ENCODE assay signal across 12 cellular contexts in the genomic region with DNA sequence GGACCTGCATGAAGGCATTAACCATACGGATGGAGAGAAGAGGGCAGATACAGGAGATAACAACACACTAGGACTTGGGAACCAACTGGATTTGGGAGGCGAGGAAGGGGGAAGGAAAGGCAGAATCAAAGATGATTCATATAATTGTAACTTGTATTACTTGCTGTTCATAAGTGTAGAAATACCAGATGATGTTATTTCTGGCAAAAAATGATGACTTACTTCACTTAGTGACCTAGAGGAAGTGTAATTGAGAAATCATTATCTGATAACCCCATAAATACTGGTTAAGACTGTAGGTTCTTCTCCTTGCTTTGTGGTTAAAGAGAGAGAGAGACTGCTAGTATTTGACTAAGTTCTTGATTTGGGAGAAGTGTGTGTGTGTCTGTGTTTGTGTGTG. TPM values are rescaled to one million over a fixed set of nuclear protein-coding genes. Genes with fewer than 3 reads are reported as not detected.
DNase-seq lines count a peak whose midpoint lies in the region; ATAC-seq, FAIRE-seq and TF ChIP-seq lines count a peak whose summit lies in the region.
"Had no signal": no experiment of that assay in that cellular context is flagged by ENCODE, and none has a peak within 500 bp of the region (broad histone marks: within the 10 kb centered on the region; RNA-seq: fewer than 3 reads in every experiment).

No MANE protein-coding gene starts in this region.

- POLR2A ChIA-PET in AG04449 (lab: Yijun Ruan, JAX) = no interaction called here

- H3K9me3 ChIP-seq in heart right ventricle = peaks cover 0 to 7% (median 0%) of the 10 kb centered on the region in 11 donors
- H3K9me3 ChIP-seq: esophagus squamous epithelium, HAP-1 had no signal

- peaks cover 24% of the 10 kb centered on the region for H3K4me1 Mint-ChIP-seq in activated T-helper 2 cell treated with anti-CD3 and anti-CD28 coated beads, Interferon-gamma antibody, Interleukin-2, Interleukin-4, amounts not matched to agents 10 μg/mL and 5 μg/mL and 100 μg/mL, durations not matched to agents 14 hours and 24 hours and 36 hours (ENCODE audit: low read depth)
- H3K4me1 Mint-ChIP-seq: IgD-negative memory B cell had no signal

- peaks cover 0 to 38% (median 0%) of the 10 kb centered on the region in 9 donors for H3K4me1 ChIP-seq in heart right ventricle
- H3K4me1 ChIP-seq: HAP-1 had no signal

- ATAC-seq in heart right ventricle (peak in 7 of 8 donors; percentile 27 to 78 (median 55)), GM19455 (IDR thresholded peaks at IDR 0.05; ENCODE audit: unreplicated experiment) (no peak), GM18870 (IDR thresholded peaks at IDR 0.05; ENCODE audit: unreplicated experiment) (no peak)

- H3K27me3 Mint-ChIP-seq in activated T-helper 2 cell treated with anti-CD3 and anti-CD28 coated beads, Interferon-gamma antibody, Interleukin-2, Interleukin-4, amounts not matched to agents 10 μg/mL and 5 μg/mL and 100 μg/mL, durations not matched to agents 14 hours and 24 hours and 36 hours (ENCODE audit: low read depth) = no peaks in the 10 kb centered on the region
- H3K27me3 Mint-ChIP-seq: IgD-negative memory B cell had no signal

- no peaks in the 10 kb centered on the region for H3K36me3 Mint-ChIP-seq in activated T-helper 2 cell treated with anti-CD3 and anti-CD28 coated beads, Interferon-gamma antibody, Interleukin-2, Interleukin-4, amounts not matched to agents 10 μg/mL and 5 μg/mL and 100 μg/mL, durations not matched to agents 14 hours and 24 hours and 36 hours (ENCODE audit: low read depth)

- intact Hi-C loops in activated T-helper 2 cell treated with anti-CD3 and anti-CD28 coated beads, Interferon-gamma antibody, Interleukin-2, Interleukin-4, amounts not matched to agents 10 μg/mL and 5 μg/mL and 100 μg/mL, durations not matched to agents 14 hours and 24 hours and 36 hours (cut with micrococcal nuclease) = loop anchor here (10.0 kb wide), 1 partner anchor 541 kb away; the partner anchor contains the start of gene RNF7
- intact Hi-C loops in heart right ventricle (cut with DNase I) = loop anchor here in 7 of 10 donors (5.0 to 10.0 kb wide), 6 partner anchors 91 to 314 kb away; no protein-coding TSS in a partner anchor

- H3K27me3 ChIP-seq in HL-60 (ENCODE audit: insufficient read depth, poor library complexity, severe bottlenecking) (no peaks in the 10 kb centered on the region), heart right ventricle (no peaks in the 10 kb centered on the region)
- H3K27me3 ChIP-seq: esophagus squamous epithelium had no signal

- H3K4me3 ChIP-seq in AG04449 (ENCODE audit: low read depth, low read length) = no peak overlapping the region
- no peak overlapping the region for H3K4me3 ChIP-seq in HL-60 (replicated peaks; ENCODE audit: insufficient read depth, low read length)
- H3K4me3 ChIP-seq in heart right ventricle = no peak overlapping the region
- H3K4me3 ChIP-seq: esophagus squamous epithelium, HAP-1 had no signal

- CTCF ChIA-PET in AG04449 (lab: Yijun Ruan, JAX) = interaction anchor here (8.5 to 8.7 kb wide), 2 partner anchors 95 to 151 kb away, joined by 98 to 110 read pairs; no protein-coding TSS in a partner anchor

- peak overlapping the region; percentile 5 for H3K4me3 Mint-ChIP-seq in activated T-helper 2 cell treated with anti-CD3 and anti-CD28 coated beads, Interferon-gamma antibody, Interleukin-2, Interleukin-4, amounts not matched to agents 10 μg/mL and 5 μg/mL and 100 μg/mL, durations not matched to agents 14 hours and 24 hours and 36 hours (ENCODE audit: low read depth)
- H3K4me3 Mint-ChIP-seq: IgD-negative memory B cell had no signal

- 47 to 48% methylated on average over 2 of the region's 2 CpGs for WGBS in heart right ventricle, 2 donors

- H3K9me3 Mint-ChIP-seq in activated T-helper 2 cell treated with anti-CD3 and anti-CD28 coated beads, Interferon-gamma antibody, Interleukin-2, Interleukin-4, amounts not matched to agents 10 μg/mL and 5 μg/mL and 100 μg/mL, durations not matched to agents 14 hours and 24 hours and 36 hours = no peaks in the 10 kb centered on the region
- H3K9me3 Mint-ChIP-seq: IgD-negative memory B cell had no signal

- DNase-seq in AG04449 (ENCODE audit: low read depth, low spot score) = peak; percentile 93
- peak; percentile 43 to 93 for DNase-seq in HL-60 (ENCODE audit: low read depth in 1 of 2, low spot score in 1 of 2)
- DNase-seq in activated T-helper 2 cell treated with anti-CD3 and anti-CD28 coated beads, Interferon-gamma antibody, Interleukin-2, Interleukin-4, amounts not matched to agents 10 μg/mL and 5 μg/mL and 100 μg/mL, durations not matched to agents 14 hours and 24 hours and 36 hours (ENCODE audit: low spot score) = no peak
- no peak for DNase-seq in heart right ventricle
- DNase-seq in RCC 7860 (ENCODE audit: low spot score) = no peak
- no peak for DNase-seq in occipital lobe (lab: John Stamatoyannopoulos, UW)
- DNase-seq: esophagus squamous epithelium, SHP77 treated with DMSO at 0.1 percent for 48 hours had no signal

- peak overlapping the region; percentile 35 for H3K27ac Mint-ChIP-seq in activated T-helper 2 cell treated with anti-CD3 and anti-CD28 coated beads, Interferon-gamma antibody, Interleukin-2, Interleukin-4, amounts not matched to agents 10 μg/mL and 5 μg/mL and 100 μg/mL, durations not matched to agents 14 hours and 24 hours and 36 hours

- FAIRE-seq in RCC 7860 (lab: Jason Lieb, UNC) = no peak

- H3K27ac ChIP-seq in HL-60 (replicated peaks) (peak overlapping the region; percentile 32), heart right ventricle (peak overlapping the region in 3 of 10 donors; percentile 17 to 86 (median 30))

- no peaks in the 10 kb centered on the region for H3K36me3 ChIP-seq in heart right ventricle
- H3K36me3 ChIP-seq: esophagus squamous epithelium, HAP-1 had no signal

- no peak for TF ChIP-seq CTCF in AG04449 (IDR thresholded peaks at IDR 0.05; ENCODE audit: insufficient read depth, low read length, missing control alignments)
- no peak for TF ChIP-seq CTCF in HL-60 (IDR thresholded peaks at IDR 0.05; ENCODE audit: insufficient read depth, low read length)
- no peak for TF ChIP-seq CTCF in heart right ventricle (IDR thresholded peaks at IDR 0.05)

RNA-seq across cellular contexts. Expression of gene GK5, which starts 50.5 kb away (rescaled TPM):
- 20.1 and 22.0 TPM in 2 replicates for total RNA-seq in activated T-helper 2 cell treated with anti-CD3 and anti-CD28 coated beads, Interferon-gamma antibody, Interleukin-2, Interleukin-4, amounts not matched to agents 10 μg/mL and 5 μg/mL and 100 μg/mL, durations not matched to agents 14 hours and 24 hours and 36 hours
- 10 to 100 TPM in 6 of 10 donors, 1 to 10 TPM in 4; 6.4 to 12.7 (median 10.3) TPM for total RNA-seq in heart right ventricle
- polyA plus RNA-seq in heart right ventricle = 10 to 100 TPM in 1 of 2 donors, 1 to 10 TPM in 1; 2.6 to 11.5 TPM
- 20.6 TPM for total RNA-seq in occipital lobe

Comparison
In these comparisons a context has a peak if more than half of its experiments do, and no peak if none do; other contexts are left out.
1. DNase-seq: peak in AG04449 (single experiment) and HL-60 (2 of 2); none in activated T-helper 2 cell treated with anti-CD3 and anti-CD28 coated beads, Interferon-gamma antibody, Interleukin-2, Interleukin-4, amounts not matched to agents 10 μg/mL and 5 μg/mL and 100 μg/mL, durations not matched to agents 14 hours and 24 hours and 36 hours (single experiment), heart right ventricle (0 of 2), RCC 7860 (single experiment) and occipital lobe (single experiment).
2. ATAC-seq: peak in heart right ventricle (7 of 8); none in GM19455 (single experiment) and GM18870 (single experiment).